In the genomic region with DNA sequence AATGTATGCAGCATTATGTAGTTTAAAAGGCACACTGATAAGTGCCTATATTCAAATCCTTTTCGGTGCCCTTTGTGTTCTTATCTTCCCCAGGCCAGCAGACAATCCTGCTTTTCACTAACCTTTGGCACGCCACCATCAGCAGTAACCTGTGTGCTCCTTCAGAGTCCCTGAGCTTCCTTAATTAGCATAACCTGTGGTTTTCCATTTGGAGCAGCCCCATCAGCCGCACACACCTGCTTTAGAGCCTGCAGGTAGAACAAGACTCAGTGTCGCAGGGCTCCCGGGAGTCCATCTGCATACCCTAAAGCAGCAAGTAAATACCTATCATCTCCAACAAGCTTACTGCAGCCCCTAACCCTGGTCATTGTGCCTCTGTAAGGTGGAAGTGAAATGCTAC, we compare ENCODE assay signal across 16 cellular contexts.
DNase-seq lines count a peak whose midpoint lies in the region; ATAC-seq and TF ChIP-seq lines count a peak whose summit lies in the region.
"Had no signal": no experiment of that assay in that cellular context is flagged by ENCODE, and none has a peak within 500 bp of the region (broad histone marks: within the 10 kb centered on the region; RNA-seq: fewer than 3 reads in every experiment).

No MANE protein-coding gene starts in this region.

- H3K9me3 Mint-ChIP-seq in Calu3 (ENCODE audit: low read depth, unreplicated experiment) = no peaks in the 10 kb centered on the region
- H3K9me3 Mint-ChIP-seq in WTC11 = no peaks in the 10 kb centered on the region

- POLR2A ChIA-PET in WTC11 (lab: Charles Lee) = no interaction called here

- TF ChIP-seq CTCF in Calu3 (IDR thresholded peaks at IDR 0.05; ENCODE audit: unreplicated experiment) = no peak
- no peak for TF ChIP-seq CTCF in WTC11 (IDR thresholded peaks at IDR 0.05)

- no TSS peak for BruUV-seq in Calu3 (replicated peaks; lab: Mats Ljungman, UMichigan)

- H3K27me3 Mint-ChIP-seq in Calu3 (ENCODE audit: unreplicated experiment) (no peaks in the 10 kb centered on the region), WTC11 (ENCODE audit: low read depth) (no peaks in the 10 kb centered on the region)
- H3K27me3 Mint-ChIP-seq: effector memory CD8-positive, alpha-beta T cell had no signal

- DNase-seq in Calu3 = peak; percentile 8
- DNase-seq in NCI-H146 treated with DMSO at 0.1 percent for 48 hours (lab: John Stamatoyannopoulos, UW; ENCODE audit: unreplicated experiment) = peak; percentile 79
- peak; percentile 82 for DNase-seq in WTC11 (ENCODE audit: low spot score)
- DNase-seq in kidney tubule cell (ENCODE audit: low spot score) = peak; percentile 12
- no peak for DNase-seq in activated naive CD4-positive, alpha-beta T cell treated with anti-CD3 and anti-CD28 coated beads, Interleukin-2, amount 50 U/mL, for 16 hours
- no peak for DNase-seq in NCI-H748 treated with DMSO at 0.1 percent for 48 hours (lab: John Stamatoyannopoulos, UW)
- no peak for DNase-seq in EL
- DNase-seq in NCI-H82 treated with DMSO at 0.1 percent for 48 hours (lab: John Stamatoyannopoulos, UW; ENCODE audit: unreplicated experiment) = no peak
- DNase-seq: activated CD4-positive, alpha-beta T cell treated with anti-CD3 and anti-CD28 coated beads, Interleukin-2, amount 50 U/mL, for 1 hour; activated gamma-delta T cell; DMS 273 treated with DMSO at 0.1 percent for 48 hours; effector memory CD8-positive, alpha-beta T cell; MM.1S; NCI-H2081 treated with DMSO at 0.1 percent for 48 hours; stimulated activated CD4-positive, alpha-beta T cell treated with anti-CD3 and anti-CD28 coated beads, Interleukin-12 subunit alpha, Interleukin-12 subunit beta, amount 100 ng/mL, for 4 hours had no signal

- CTCF ChIA-PET in Calu3 (lab: Charles Lee) (no interaction called here), WTC11 (lab: Charles Lee) (interaction anchor here (1.0 to 1.2 kb wide), 2 partner anchors 77 to 851 kb away, joined by 3 to 4 read pairs; no protein-coding TSS in a partner anchor)

- peak; percentile 100 for ATAC-seq in WTC11
- ATAC-seq: effector memory CD8-positive, alpha-beta T cell; stimulated activated effector memory CD8-positive, alpha-beta T cell treated with anti-CD3 and anti-CD28 coated beads, Interleukin-12 subunit alpha, Interleukin-12 subunit beta, amount 100 ng/mL, for 72 hours had no signal

- H3K4me3 Mint-ChIP-seq in Calu3 (ENCODE audit: low read depth, unreplicated experiment) = no peak overlapping the region
- H3K4me3 Mint-ChIP-seq in WTC11 = peak overlapping the region; percentile 12; the same call in 1 of the 2 replicates
- H3K4me3 Mint-ChIP-seq: effector memory CD8-positive, alpha-beta T cell; stimulated activated effector memory CD8-positive, alpha-beta T cell treated with anti-CD3 and anti-CD28 coated beads, Interleukin-12 subunit alpha, Interleukin-12 subunit beta, amount 100 ng/mL, for 72 hours had no signal

- H3K4me1 Mint-ChIP-seq in Calu3 (ENCODE audit: low read depth, unreplicated experiment) (no peaks in the 10 kb centered on the region), WTC11 (peaks cover 36% of the 10 kb centered on the region)
- H3K4me1 Mint-ChIP-seq: stimulated activated effector memory CD8-positive, alpha-beta T cell treated with anti-CD3 and anti-CD28 coated beads, Interleukin-12 subunit alpha, Interleukin-12 subunit beta, amount 100 ng/mL, for 72 hours had no signal

- H3K36me3 Mint-ChIP-seq in Calu3 (ENCODE audit: insufficient read depth, unreplicated experiment) (no peaks in the 10 kb centered on the region), WTC11 (no peaks in the 10 kb centered on the region)
- H3K36me3 Mint-ChIP-seq: stimulated activated effector memory CD8-positive, alpha-beta T cell treated with anti-CD3 and anti-CD28 coated beads, Interleukin-12 subunit alpha, Interleukin-12 subunit beta, amount 100 ng/mL, for 72 hours had no signal

- H3K27ac Mint-ChIP-seq in Calu3 (ENCODE audit: unreplicated experiment) (no peak overlapping the region), WTC11 (peak overlapping the region; percentile 87)
- H3K27ac Mint-ChIP-seq: effector memory CD8-positive, alpha-beta T cell; stimulated activated effector memory CD8-positive, alpha-beta T cell treated with anti-CD3 and anti-CD28 coated beads, Interleukin-12 subunit alpha, Interleukin-12 subunit beta, amount 100 ng/mL, for 72 hours had no signal

- intact Hi-C loops in Calu3 (cut with micrococcal nuclease; ENCODE audit: unreplicated experiment) = no loop called here

TF ChIP-seq in WTC11, 78 proteins besides CTCF, POLR2A, EP300 and RAD21 (continues in another document):
- TF ChIP-seq JUN (CRISPR knock-in tag; IDR thresholded peaks at IDR 0.05) (no peak), MXD4 (CRISPR knock-in tag; IDR thresholded peaks at IDR 0.05; ENCODE audit: borderline replicate concordance) (no peak), KAT7 (CRISPR knock-in tag; IDR thresholded peaks at IDR 0.05; ENCODE audit: borderline replicate concordance) (no peak), GABPB1 (CRISPR knock-in tag; IDR thresholded peaks at IDR 0.05) (no peak), RORB (CRISPR knock-in tag; IDR thresholded peaks at IDR 0.05) (no peak), ATF1 (CRISPR knock-in tag; IDR thresholded peaks at IDR 0.05) (no peak), IRF2 (CRISPR knock-in tag; IDR thresholded peaks at IDR 0.05; ENCODE audit: borderline replicate concordance, low read depth) (no peak), TEAD1 (CRISPR knock-in tag; IDR thresholded peaks at IDR 0.05) (peak; percentile 43; the same call in 1 of the 2 replicates), OVOL2 (CRISPR knock-in tag; IDR thresholded peaks at IDR 0.05; ENCODE audit: borderline replicate concordance) (no peak), GRHL2 (CRISPR knock-in tag; IDR thresholded peaks at IDR 0.05; ENCODE audit: insufficient replicate concordance, severe bottlenecking) (no peak), FOXP1 (CRISPR knock-in tag; IDR thresholded peaks at IDR 0.05; ENCODE audit: borderline replicate concordance) (no peak), ETV6 (CRISPR knock-in tag; IDR thresholded peaks at IDR 0.05) (peak; percentile 38; the same call in 1 of the 2 replicates)
- TF ChIP-seq, protein P1, sequence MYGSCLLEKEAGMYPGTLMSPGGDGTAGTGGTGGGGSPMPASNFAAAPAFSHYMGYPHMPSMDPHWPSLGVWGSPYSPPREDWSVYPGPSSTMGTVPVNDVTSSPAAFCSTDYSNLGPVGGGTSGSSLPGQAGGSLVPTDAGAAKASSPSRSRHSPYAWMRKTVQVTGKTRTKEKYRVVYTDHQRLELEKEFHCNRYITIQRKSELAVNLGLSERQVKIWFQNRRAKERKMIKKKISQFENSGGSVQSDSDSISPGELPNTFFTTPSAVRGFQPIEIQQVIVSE (CRISPR knock-in tag; IDR thresholded peaks at IDR 0.05; ENCODE audit: borderline replicate concordance) = no peak
- TF ChIP-seq, protein P2, sequence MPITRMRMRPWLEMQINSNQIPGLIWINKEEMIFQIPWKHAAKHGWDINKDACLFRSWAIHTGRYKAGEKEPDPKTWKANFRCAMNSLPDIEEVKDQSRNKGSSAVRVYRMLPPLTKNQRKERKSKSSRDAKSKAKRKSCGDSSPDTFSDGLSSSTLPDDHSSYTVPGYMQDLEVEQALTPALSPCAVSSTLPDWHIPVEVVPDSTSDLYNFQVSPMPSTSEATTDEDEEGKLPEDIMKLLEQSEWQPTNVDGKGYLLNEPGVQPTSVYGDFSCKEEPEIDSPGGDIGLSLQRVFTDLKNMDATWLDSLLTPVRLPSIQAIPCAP (CRISPR knock-in tag; IDR thresholded peaks at IDR 0.05) = no peak
- TF ChIP-seq, protein P3, sequence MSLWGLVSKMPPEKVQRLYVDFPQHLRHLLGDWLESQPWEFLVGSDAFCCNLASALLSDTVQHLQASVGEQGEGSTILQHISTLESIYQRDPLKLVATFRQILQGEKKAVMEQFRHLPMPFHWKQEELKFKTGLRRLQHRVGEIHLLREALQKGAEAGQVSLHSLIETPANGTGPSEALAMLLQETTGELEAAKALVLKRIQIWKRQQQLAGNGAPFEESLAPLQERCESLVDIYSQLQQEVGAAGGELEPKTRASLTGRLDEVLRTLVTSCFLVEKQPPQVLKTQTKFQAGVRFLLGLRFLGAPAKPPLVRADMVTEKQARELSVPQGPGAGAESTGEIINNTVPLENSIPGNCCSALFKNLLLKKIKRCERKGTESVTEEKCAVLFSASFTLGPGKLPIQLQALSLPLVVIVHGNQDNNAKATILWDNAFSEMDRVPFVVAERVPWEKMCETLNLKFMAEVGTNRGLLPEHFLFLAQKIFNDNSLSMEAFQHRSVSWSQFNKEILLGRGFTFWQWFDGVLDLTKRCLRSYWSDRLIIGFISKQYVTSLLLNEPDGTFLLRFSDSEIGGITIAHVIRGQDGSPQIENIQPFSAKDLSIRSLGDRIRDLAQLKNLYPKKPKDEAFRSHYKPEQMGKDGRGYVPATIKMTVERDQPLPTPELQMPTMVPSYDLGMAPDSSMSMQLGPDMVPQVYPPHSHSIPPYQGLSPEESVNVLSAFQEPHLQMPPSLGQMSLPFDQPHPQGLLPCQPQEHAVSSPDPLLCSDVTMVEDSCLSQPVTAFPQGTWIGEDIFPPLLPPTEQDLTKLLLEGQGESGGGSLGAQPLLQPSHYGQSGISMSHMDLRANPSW (CRISPR knock-in tag; conservative IDR thresholded peaks at IDR 0.05; ENCODE audit: low read depth) = no peak
- TF ChIP-seq, protein P4, sequence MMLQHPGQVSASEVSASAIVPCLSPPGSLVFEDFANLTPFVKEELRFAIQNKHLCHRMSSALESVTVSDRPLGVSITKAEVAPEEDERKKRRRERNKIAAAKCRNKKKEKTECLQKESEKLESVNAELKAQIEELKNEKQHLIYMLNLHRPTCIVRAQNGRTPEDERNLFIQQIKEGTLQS (CRISPR knock-in tag; conservative IDR thresholded peaks at IDR 0.05) = no peak
- TF ChIP-seq, protein P5, sequence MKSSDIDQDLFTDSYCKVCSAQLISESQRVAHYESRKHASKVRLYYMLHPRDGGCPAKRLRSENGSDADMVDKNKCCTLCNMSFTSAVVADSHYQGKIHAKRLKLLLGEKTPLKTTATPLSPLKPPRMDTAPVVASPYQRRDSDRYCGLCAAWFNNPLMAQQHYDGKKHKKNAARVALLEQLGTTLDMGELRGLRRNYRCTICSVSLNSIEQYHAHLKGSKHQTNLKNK (CRISPR knock-in tag; IDR thresholded peaks at IDR 0.05) = no peak

Comparison
In these comparisons a context has a peak if more than half of its experiments do, and no peak if none do; other contexts are left out.
1. DNase-seq: peak in Calu3 (single experiment), NCI-H146 treated with DMSO at 0.1 percent for 48 hours (single experiment), WTC11 (single experiment) and kidney tubule cell (single experiment); none in activated naive CD4-positive, alpha-beta T cell treated with anti-CD3 and anti-CD28 coated beads, Interleukin-2, amount 50 U/mL, for 16 hours (single experiment), NCI-H748 treated with DMSO at 0.1 percent for 48 hours (single experiment), EL (single experiment) and NCI-H82 treated with DMSO at 0.1 percent for 48 hours (single experiment).